13 cellular contexts compared by ENCODE assay signal in the genomic region with DNA sequence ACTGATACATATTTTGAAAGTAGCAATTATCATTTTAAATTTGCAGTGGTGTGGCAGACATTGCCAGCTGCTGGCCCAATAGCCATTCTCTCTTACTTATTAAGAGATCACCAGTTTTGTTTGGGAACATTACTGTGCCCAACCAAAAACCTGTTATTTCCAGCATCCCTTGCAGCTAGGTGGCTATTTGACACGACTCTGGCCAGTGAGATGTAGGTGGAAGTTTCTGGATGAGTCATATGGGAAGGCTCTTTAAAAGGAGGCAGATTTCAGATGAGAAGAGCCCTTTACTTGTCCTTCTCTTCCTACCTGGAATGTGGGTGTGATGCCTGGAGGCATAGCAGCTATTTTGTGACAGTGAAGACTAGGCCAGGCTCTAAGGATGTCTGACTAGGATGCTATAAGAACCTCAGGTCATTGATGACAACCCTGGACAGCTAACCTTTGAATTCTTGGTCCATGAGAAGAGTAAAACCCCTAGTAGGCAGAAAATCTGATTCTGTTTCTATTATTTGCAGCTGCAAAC.
"Had no signal": no experiment of that assay in that cellular context is flagged by ENCODE, and none has a peak within 500 bp of the region (broad histone marks: within the 10 kb centered on the region; RNA-seq: fewer than 3 reads in every experiment).

No MANE protein-coding gene starts in this region.

- H3K4me3 Mint-ChIP-seq: activated CD4-positive, alpha-beta T cell treated with anti-CD3 and anti-CD28 coated beads, Interleukin-2, amount 10 ng/mL, durations not matched to agents 24 days and 14 days; activated T-helper 17 cell treated with anti-CD3 and anti-CD28 coated beads, Interleukin-2, amount 50 U/mL, for 72 hours; stimulated activated effector memory CD8-positive, alpha-beta T cell treated with anti-CD3 and anti-CD28 coated beads, Interleukin-12 subunit alpha, Interleukin-12 subunit beta, amount 100 ng/mL, for 72 hours; T-helper 2 cell treated with Interferon-gamma antibody and Interleukin-4, amounts not matched to agents 5 μg/mL and 100 μg/mL, for 36 hours had no signal

- H3K9me3 Mint-ChIP-seq: activated T-helper 17 cell treated with anti-CD3 and anti-CD28 coated beads, Interleukin-2, amount 50 U/mL, for 72 hours had no signal

- ATAC-seq: activated naive CD4-positive, alpha-beta T cell treated with anti-CD3 and anti-CD28 coated beads, Interleukin-2, amount 50 U/mL, for 72 hours; activated T-helper 17 cell treated with anti-CD3 and anti-CD28 coated beads, Interleukin-2, amount 50 U/mL, for 72 hours; left cardiac atrium; right cardiac atrium; stimulated activated effector memory CD8-positive, alpha-beta T cell treated with anti-CD3 and anti-CD28 coated beads, Interleukin-12 subunit alpha, Interleukin-12 subunit beta, amount 100 ng/mL, for 72 hours had no signal

- H3K27me3 Mint-ChIP-seq: activated CD4-positive, alpha-beta T cell treated with anti-CD3 and anti-CD28 coated beads, Interleukin-2, amount 10 ng/mL, durations not matched to agents 24 days and 14 days; activated T-helper 17 cell treated with anti-CD3 and anti-CD28 coated beads, Interleukin-2, amount 50 U/mL, for 72 hours; naive B cell had no signal

- H3K9me3 ChIP-seq: neutrophil had no signal

- H3K27ac Mint-ChIP-seq: activated CD4-positive, alpha-beta T cell treated with anti-CD3 and anti-CD28 coated beads, Interleukin-2, amount 10 ng/mL, durations not matched to agents 24 days and 14 days; activated T-helper 17 cell treated with anti-CD3 and anti-CD28 coated beads, Interleukin-2, amount 50 U/mL, for 72 hours; T-helper 2 cell treated with Interferon-gamma antibody and Interleukin-4, amounts not matched to agents 5 μg/mL and 100 μg/mL, for 36 hours had no signal

- H3K27me3 ChIP-seq: dorsolateral prefrontal cortex, neutrophil, transverse colon had no signal

- H3K27ac ChIP-seq: dorsolateral prefrontal cortex, neutrophil, transverse colon had no signal

- DNase-seq: activated CD4-positive, alpha-beta T cell treated with anti-CD3 and anti-CD28 coated beads, Interleukin-2, amount 10 ng/mL, durations not matched to agents 24 days and 14 days; anterior cingulate cortex; left cardiac atrium; naive B cell; right cardiac atrium; substantia nigra; transverse colon had no signal
